Comparison of ENCODE assay signal across 1 cellular context in genomic region chr16:18280289-18280688, GRCh38. TPM values are rescaled to one million over a fixed set of nuclear protein-coding genes. Genes with fewer than 3 reads are reported as not detected.
"Had no signal": no experiment of that assay in that cellular context is flagged by ENCODE, and none has a peak within 500 bp of the region (broad histone marks: within the 10 kb centered on the region; RNA-seq: fewer than 3 reads in every experiment).

No MANE protein-coding gene starts in this region.

RNA-seq across cellular contexts. Expression of gene NPIPA8, which starts 56.2 kb away (rescaled TPM):
- total RNA-seq: activated CD4-positive, alpha-beta memory T cell treated with anti-CD3 and anti-CD28 coated beads, Interleukin-2, amount 10 ng/mL, durations not matched to agents 7 days and 5 days had no signal
